ENCODE assay signal across 25 cellular contexts in genomic region chr6:24513602-24514001, GRCh38. TPM values are rescaled to one million over a fixed set of nuclear protein-coding genes. Genes with fewer than 3 reads are reported as not detected.
DNase-seq lines count a peak whose midpoint lies in the region; ATAC-seq, FAIRE-seq and TF ChIP-seq lines count a peak whose summit lies in the region.
"Had no signal": no experiment of that assay in that cellular context is flagged by ENCODE, and none has a peak within 500 bp of the region (broad histone marks: within the 10 kb centered on the region; RNA-seq: fewer than 3 reads in every experiment).

No MANE protein-coding gene starts in this region.

- intact Hi-C loops in HepG2 (cut with micrococcal nuclease; ENCODE audit: unreplicated experiment) = no loop called here
- intact Hi-C loops in uterus (cut with DNase I; ENCODE audit: low total_unique reads) = no loop called here

- H3K27ac ChIP-seq in DOHH2 (ENCODE audit: low read depth, low read length) (no peak overlapping the region), HepG2 (ENCODE audit: extremely low read length, insufficient read depth, low read length) (no peak overlapping the region), gastroesophageal sphincter (no peak overlapping the region), uterus (no peak overlapping the region)
- H3K27ac ChIP-seq: esophagus squamous epithelium, heart left ventricle, upper lobe of right lung, WERI-Rb-1 had no signal

- no peak overlapping the region for H2AFZ ChIP-seq in HepG2 (ENCODE audit: low read length)
- H2AFZ ChIP-seq: GM23338 had no signal

- no peaks in the 10 kb centered on the region for H3K9me2 ChIP-seq in DOHH2 (replicated peaks; ENCODE audit: control insufficient read depth, low read length)

- H3K9me3 ChIP-seq in DOHH2 (ENCODE audit: control insufficient read depth, insufficient read depth, low read length) (no peaks in the 10 kb centered on the region), HepG2 (ENCODE audit: low read length) (no peaks in the 10 kb centered on the region), gastroesophageal sphincter (no peaks in the 10 kb centered on the region), uterus (no peaks in the 10 kb centered on the region)
- H3K9me3 ChIP-seq: esophagus squamous epithelium, heart left ventricle, upper lobe of right lung had no signal

- TF ChIP-seq CTCF in DOHH2 (IDR thresholded peaks at IDR 0.05; ENCODE audit: low read depth, low read length, poor library complexity, severe bottlenecking) (peak; percentile 26), HepG2 (CRISPR knock-in tag; IDR thresholded peaks at IDR 0.05) (no peak), gastroesophageal sphincter (IDR thresholded peaks at IDR 0.05) (no peak), uterus (IDR thresholded peaks at IDR 0.05) (no peak)

- H3K27me3 ChIP-seq in DOHH2 (ENCODE audit: control insufficient read depth, low read length) (no peaks in the 10 kb centered on the region), HepG2 (ENCODE audit: control insufficient read depth in 1 of 2, insufficient read depth in 2 of 2, low read length in 2 of 2) (no peaks in the 10 kb centered on the region), gastroesophageal sphincter (no peaks in the 10 kb centered on the region), uterus (no peaks in the 10 kb centered on the region)
- H3K27me3 ChIP-seq: esophagus squamous epithelium, heart left ventricle, upper lobe of right lung had no signal

- TF ChIP-seq POLR2A in HepG2 (IDR thresholded peaks at IDR 0.05; ENCODE audit: insufficient read depth in 1 of 2, low read depth in 2 of 2, low read length in 2 of 2) = no peak
- TF ChIP-seq POLR2A in gastroesophageal sphincter (IDR thresholded peaks at IDR 0.05) = no peak
- TF ChIP-seq POLR2A in uterus (IDR thresholded peaks at IDR 0.05) = no peak

- TF ChIP-seq EP300 in HepG2 (IDR thresholded peaks at IDR 0.05; ENCODE audit: low read depth in 2 of 2, low read length in 2 of 2) (no peak), HepG2 (CRISPR knock-in tag; IDR thresholded peaks at IDR 0.05; ENCODE audit: borderline replicate concordance) (no peak), gastroesophageal sphincter (IDR thresholded peaks at IDR 0.05) (no peak)

- no peak overlapping the region for H3K9ac ChIP-seq in HepG2 (ENCODE audit: insufficient read depth, low read depth, low read length)

- H3K79me2 ChIP-seq in DOHH2 (ENCODE audit: control insufficient read depth, low read length) (no peaks in the 10 kb centered on the region), HepG2 (ENCODE audit: insufficient read depth, low read length) (no peaks in the 10 kb centered on the region)

- POLR2A ChIA-PET in HepG2 (lab: Yijun Ruan, JAX) = no interaction called here

- WGBS in HepG2 (ENCODE audit: low lambda C conversion rate) = 95% methylated on average over 4 of the region's 4 CpGs
- 88 to 96% methylated on average over 3 to 4 of the region's 4 CpGs for WGBS in gastroesophageal sphincter (ENCODE audit: low coverage in 1 of 2), 2 donors

- H4K20me1 ChIP-seq in DOHH2 (ENCODE audit: control insufficient read depth, insufficient read depth, low read depth, low read length) = no peaks in the 10 kb centered on the region
- no peaks in the 10 kb centered on the region for H4K20me1 ChIP-seq in HepG2 (ENCODE audit: insufficient read depth, low read length)

- no peak for FAIRE-seq in HepG2 (lab: Jason Lieb, UNC)
- FAIRE-seq: keratinocyte had no signal

- H3K4me1 ChIP-seq in DOHH2 (ENCODE audit: control insufficient read depth, low read length) (peaks cover 31% of the 10 kb centered on the region), HepG2 (ENCODE audit: insufficient read depth, low read length) (peaks cover 8% of the 10 kb centered on the region; the same call in 1 of the 2 replicates), gastroesophageal sphincter (peaks cover 0 to 14% (median 0%) of the 10 kb centered on the region in 3 donors), uterus (no peaks in the 10 kb centered on the region)
- H3K4me1 ChIP-seq: esophagus squamous epithelium, heart left ventricle, upper lobe of right lung had no signal

- ATAC-seq in GM19351 (IDR thresholded peaks at IDR 0.05; ENCODE audit: unreplicated experiment) (peak; percentile 48), HG02678 (IDR thresholded peaks at IDR 0.05; ENCODE audit: unreplicated experiment) (peak; percentile 77), HepG2 (no peak), GM19023 (IDR thresholded peaks at IDR 0.05; ENCODE audit: unreplicated experiment) (no peak), gastroesophageal sphincter (no peak)
- ATAC-seq: activated CD8-positive, alpha-beta T cell treated with anti-CD3 and anti-CD28 coated beads for 36 hours; activated T-helper 17 cell treated with anti-CD3 and anti-CD28 coated beads, Interleukin-2, amount 50 U/mL, for 72 hours; GM23338; heart left ventricle; upper lobe of right lung had no signal

- in situ Hi-C loops in HepG2 (cut with HindIII; ENCODE audit: extremely low pct_ligation_motif_present, low pct_unique_long_range_greater_than_20kb) = no loop called here

- CTCF ChIA-PET in HepG2 (lab: Yijun Ruan, JAX; ENCODE audit: low intra/inter-chr PET ratio, low total read pairs) = no interaction called here

- H3F3A ChIP-seq in DOHH2 (ENCODE audit: control insufficient read depth, insufficient read depth) = 0 out of 2 replicates have a peak, but pooled peaks cover 2% of the 10 kb centered on the region

- no TSS peak for BruUV-seq in HepG2 (replicated peaks; lab: Mats Ljungman, UMichigan)

- H3K36me3 ChIP-seq in DOHH2 (ENCODE audit: control insufficient read depth, low read length) (peaks cover 19% of the 10 kb centered on the region), HepG2 (replicated peaks in 1 of 2; ENCODE audit: control insufficient read depth in 1 of 2, insufficient read depth in 2 of 2, low read length in 2 of 2) (peaks cover 9 to 46% of the 10 kb centered on the region in 2 experiments), gastroesophageal sphincter (peaks cover 0 to 52% of the 10 kb centered on the region in 2 donors), uterus (no peaks in the 10 kb centered on the region)

- H3K4me3 ChIP-seq in DOHH2 (ENCODE audit: low read length) = peak overlapping the region; percentile 2; the same call in 1 of the 2 replicates
- H3K4me3 ChIP-seq in HepG2 (replicated peaks in 1 of 3; ENCODE audit: insufficient read depth in 1 of 3, low read depth in 2 of 3, low read length in 3 of 3) = no peak overlapping the region
- no peak overlapping the region for H3K4me3 ChIP-seq in gastroesophageal sphincter
- no peak overlapping the region for H3K4me3 ChIP-seq in uterus
- H3K4me3 ChIP-seq: esophagus squamous epithelium, GM23338, heart left ventricle, upper lobe of right lung had no signal

- H3K4me2 ChIP-seq in DOHH2 (ENCODE audit: low read length) (peak overlapping the region; percentile 49), HepG2 (ENCODE audit: low read depth, low read length) (no peak overlapping the region)
- H3K4me2 ChIP-seq: GM23338 had no signal

- TF ChIP-seq RAD21 in HepG2 (CRISPR knock-in tag; IDR thresholded peaks at IDR 0.05) = no peak

- peak; percentile 69 for DNase-seq in NAMALWA (ENCODE audit: low spot score)
- no peak for DNase-seq in HepG2 (ENCODE audit: low spot score)
- no peak for DNase-seq in uterus
- DNase-seq: activated CD8-positive, alpha-beta T cell treated with anti-CD3 and anti-CD28 coated beads for 36 hours; central memory CD4-positive, alpha-beta T cell; DMS53; esophagus squamous epithelium; heart left ventricle; mesendoderm; NCI-H1048; NCI-H2107; NCI-H82; stimulated activated naive CD4-positive, alpha-beta T cell treated with Interleukin-2 at 50 U/mL for 16 hours; upper lobe of right lung; WERI-Rb-1 had no signal

RNA-seq across cellular contexts. Expression of gene ALDH5A1, which starts 18.8 kb away (rescaled TPM):
- 27.6 and 32.5 TPM in 2 replicates for total RNA-seq in HepG2 (2016; rRNA removed; fragmentation: Illumina TruSeq; extraction: Trizol)
- total RNA-seq in HepG2 (2016; cell fraction: cytosol; rRNA removed; fragmentation: Illumina TruSeq; extraction: Trizol; ENCODE audit: low read depth) = 12.0 and 12.4 TPM in 2 replicates
- total RNA-seq in HepG2 (2016; cell fraction: insoluble cytoplasmic fraction; rRNA removed; fragmentation: Illumina TruSeq; extraction: Trizol) = 26.7 and 32.6 TPM in 2 replicates
- total RNA-seq in HepG2 (2016; cell fraction: membrane; rRNA removed; fragmentation: Illumina TruSeq; extraction: Trizol) = 12.3 and 14.1 TPM in 2 replicates
- total RNA-seq in HepG2 (2016; cell fraction: nucleus; rRNA removed; fragmentation: Illumina TruSeq; extraction: Trizol) = 25.2 and 33.4 TPM in 2 replicates
- 12.7 and 12.8 TPM in 2 replicates for polyA plus RNA-seq in HepG2 (2011; rRNA removed)
- polyA plus RNA-seq in HepG2 (2011; cell fraction: cytosol; rRNA removed) = 7.6 and 9.9 TPM in 2 replicates
- polyA plus RNA-seq in HepG2 (2011; cell fraction: nucleus; rRNA removed) = 8.3 and 9.4 TPM in 2 replicates
- 13.6 and 17.2 TPM in 2 replicates for polyA plus RNA-seq in HepG2 (2012)
- 1.6 and 1.9 TPM in 2 replicates for polyA plus RNA-seq in HepG2 (2016; cell fraction: cytosol; fragmentation: Illumina TruSeq; extraction: Trizol; ENCODE audit: low read depth)
- polyA plus RNA-seq in HepG2 (2016; cell fraction: insoluble cytoplasmic fraction; fragmentation: Illumina TruSeq; extraction: Trizol; ENCODE audit: low read depth) = 32.3 and 36.6 TPM in 2 replicates
- polyA plus RNA-seq in HepG2 (2016; cell fraction: membrane; fragmentation: Illumina TruSeq; extraction: Trizol; ENCODE audit: low read depth) = 5.4 and 6.1 TPM in 2 replicates
- 41.8 and 43.5 TPM in 2 replicates for polyA plus RNA-seq in HepG2 (2016; cell fraction: nucleus; fragmentation: Illumina TruSeq; extraction: Trizol; ENCODE audit: insufficient read depth, low read depth)
- 12.3 and 17.3 TPM in 2 replicates for polyA minus RNA-seq in HepG2 (2011; rRNA and poly(A)+ RNA removed; ENCODE audit: low replicate concordance)
- polyA minus RNA-seq in HepG2 (2011; cell fraction: cytosol; rRNA and poly(A)+ RNA removed) = 18.7 and 20.1 TPM in 2 replicates
- polyA minus RNA-seq in HepG2 (2011; cell fraction: nucleus; rRNA and poly(A)+ RNA removed) = 11.3 and 17.3 TPM in 2 replicates
- 1 to 10 TPM; 1.5 to 3.4 (median 3.1) TPM for total RNA-seq in gastroesophageal sphincter
- total RNA-seq in uterus = 10 to 100 TPM in 1 of 4 donors, 1 to 10 TPM in 3; 6.8 to 12.4 (median 9.1) TPM

RNA-seq across cellular contexts. Expression of gene GPLD1, which starts 24.2 kb away (rescaled TPM):
- 6.4 and 7.6 TPM in 2 replicates for total RNA-seq in HepG2 (2016; rRNA removed; fragmentation: Illumina TruSeq; extraction: Trizol)
- 3.5 and 3.6 TPM in 2 replicates for total RNA-seq in HepG2 (2016; cell fraction: cytosol; rRNA removed; fragmentation: Illumina TruSeq; extraction: Trizol; ENCODE audit: low read depth)
- total RNA-seq in HepG2 (2016; cell fraction: insoluble cytoplasmic fraction; rRNA removed; fragmentation: Illumina TruSeq; extraction: Trizol) = 5.4 and 8.3 TPM in 2 replicates
- 4.6 and 4.9 TPM in 2 replicates for total RNA-seq in HepG2 (2016; cell fraction: membrane; rRNA removed; fragmentation: Illumina TruSeq; extraction: Trizol)
- total RNA-seq in HepG2 (2016; cell fraction: nucleus; rRNA removed; fragmentation: Illumina TruSeq; extraction: Trizol) = 9.4 and 10.7 TPM in 2 replicates
- 6.0 and 6.2 TPM in 2 replicates for polyA plus RNA-seq in HepG2 (2011; rRNA removed)
- 3.5 and 3.6 TPM in 2 replicates for polyA plus RNA-seq in HepG2 (2011; cell fraction: cytosol; rRNA removed)
- 7.3 and 8.6 TPM in 2 replicates for polyA plus RNA-seq in HepG2 (2011; cell fraction: nucleus; rRNA removed)
- polyA plus RNA-seq in HepG2 (2012) = 3.0 and 3.6 TPM in 2 replicates
- 0.34 and 0.76 TPM in 2 replicates for polyA plus RNA-seq in HepG2 (2016; cell fraction: cytosol; fragmentation: Illumina TruSeq; extraction: Trizol; ENCODE audit: low read depth)
- 3.1 TPM in 2 replicates for polyA plus RNA-seq in HepG2 (2016; cell fraction: insoluble cytoplasmic fraction; fragmentation: Illumina TruSeq; extraction: Trizol; ENCODE audit: low read depth)
- polyA plus RNA-seq in HepG2 (2016; cell fraction: membrane; fragmentation: Illumina TruSeq; extraction: Trizol; ENCODE audit: low read depth) = 1.2 and 1.5 TPM in 2 replicates
- polyA plus RNA-seq in HepG2 (2016; cell fraction: nucleus; fragmentation: Illumina TruSeq; extraction: Trizol; ENCODE audit: insufficient read depth, low read depth) = 9.6 and 10.3 TPM in 2 replicates
- polyA minus RNA-seq in HepG2 (2011; rRNA and poly(A)+ RNA removed; ENCODE audit: low replicate concordance) = 3.0 and 11.6 TPM in 2 replicates
- polyA minus RNA-seq in HepG2 (2011; cell fraction: cytosol; rRNA and poly(A)+ RNA removed) = 3.7 and 5.0 TPM in 2 replicates
- 11.5 and 11.8 TPM in 2 replicates for polyA minus RNA-seq in HepG2 (2011; cell fraction: nucleus; rRNA and poly(A)+ RNA removed)
- 1 to 10 TPM; 3.8 to 7.8 (median 5.6) TPM for total RNA-seq in gastroesophageal sphincter
- 1 to 10 TPM in 3 of 4 donors, under 1 TPM in 1; under 0.01 to 6.5 (median 3.7) TPM for total RNA-seq in uterus
- total RNA-seq: pulmonary artery endothelial cell, RPMI7951 had no signal

Comparison
In these comparisons a context has a peak if more than half of its experiments do, and no peak if none do; other contexts are left out.
1. ATAC-seq: peak in GM19351 (single experiment) and HG02678 (single experiment); none in HepG2 (single experiment), GM19023 (single experiment) and gastroesophageal sphincter (single experiment).